ENCODE assay signal across 20 cellular contexts in genomic region chr22:26974914-26975313, GRCh38.
"Had no signal": no experiment of that assay in that cellular context is flagged by ENCODE, and none has a peak within 500 bp of the region (broad histone marks: within the 10 kb centered on the region; RNA-seq: fewer than 3 reads in every experiment).

No MANE protein-coding gene starts in this region.

- H3K9me3 ChIP-seq: SK-N-SH had no signal

- H3K4me2 ChIP-seq: SK-N-SH had no signal

- DNase-seq: KBM-7, MV-4-11, NCI-H1048, NCI-H1105, NCI-H1417, NCI-H1436 treated with DMSO at 0.1 percent for 48 hours, NCI-H1694, NCI-H187 treated with DMSO at 0.1 percent for 48 hours, NCI-H2029 treated with DMSO at 0.1 percent for 48 hours, NCI-H2171 treated with DMSO at 0.1 percent for 48 hours, NCI-H345, NCI-H510A, NCI-H524 treated with DMSO at 0.1 percent for 48 hours, NCI-H69, NCI-H774, Right ventricle myocardium superior, RPMI8226, SIG-M5, SK-N-SH, SW 1271 had no signal

- H3K9ac ChIP-seq: SK-N-SH had no signal
